Comparison of ENCODE assay signal across 19 cellular contexts in the genomic region with DNA sequence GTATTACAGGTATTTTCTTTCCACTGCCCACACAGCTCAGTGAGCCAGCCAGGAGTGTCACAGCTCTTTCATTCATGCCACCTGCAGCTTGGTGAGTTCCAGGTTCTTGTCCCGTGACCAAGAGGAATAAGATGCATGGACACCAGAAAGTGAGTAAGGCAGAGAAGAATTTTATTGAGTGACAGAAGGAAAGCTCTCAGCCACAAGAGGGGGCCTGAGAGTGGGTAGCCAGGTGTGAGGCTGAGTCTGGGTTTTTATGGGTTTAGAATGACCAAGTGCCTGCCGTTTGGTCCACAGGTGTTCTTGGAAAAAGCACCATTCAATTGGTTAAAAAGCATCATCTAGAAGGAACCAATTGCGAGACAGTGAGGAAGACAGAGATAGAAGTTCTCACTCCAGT.
DNase-seq lines count a peak whose midpoint lies in the region; ATAC-seq, FAIRE-seq and TF ChIP-seq lines count a peak whose summit lies in the region.
"Had no signal": no experiment of that assay in that cellular context is flagged by ENCODE, and none has a peak within 500 bp of the region (broad histone marks: within the 10 kb centered on the region; RNA-seq: fewer than 3 reads in every experiment).

No MANE protein-coding gene starts in this region.

- no peaks in the 10 kb centered on the region for H3K4me1 ChIP-seq in foreskin keratinocyte
- H3K4me1 ChIP-seq: SJCRH30 had no signal

- H3K9me3 ChIP-seq in WERI-Rb-1 (ENCODE audit: severe bottlenecking) = no peaks in the 10 kb centered on the region
- H3K9me3 ChIP-seq: SJCRH30 had no signal

- no peak for FAIRE-seq in H54 (lab: Jason Lieb, UNC)
- FAIRE-seq: GM19239 had no signal

- no peaks in the 10 kb centered on the region for H3K36me3 ChIP-seq in WERI-Rb-1
- H3K36me3 ChIP-seq: SJCRH30 had no signal

- peak; percentile 40 for ATAC-seq in HG02798 (IDR thresholded peaks at IDR 0.05; ENCODE audit: poor library complexity, unreplicated experiment)
- no peak for ATAC-seq in foreskin keratinocyte

- H3K4me3 ChIP-seq in GM12865 (ENCODE audit: low read depth, low read length) (no peak overlapping the region), WERI-Rb-1 (ENCODE audit: low read depth, low read length) (no peak overlapping the region)
- H3K4me3 ChIP-seq: GM23248, SJCRH30 had no signal

- TF ChIP-seq CTCF in GM12865 (IDR thresholded peaks at IDR 0.05; ENCODE audit: insufficient read depth, low read depth, low read length, missing control alignments) = peak; percentile 8
- peak; percentile 21; the same call in 1 of the 2 replicates for TF ChIP-seq CTCF in WERI-Rb-1 (IDR thresholded peaks at IDR 0.05; ENCODE audit: low read depth, low read length)
- peak; percentile 21 for TF ChIP-seq CTCF in foreskin keratinocyte (conservative IDR thresholded peaks at IDR 0.05)
- TF ChIP-seq CTCF in GM20000 (IDR thresholded peaks at IDR 0.05; ENCODE audit: extremely low read depth, missing control alignments) = no peak

- TF ChIP-seq POLR2A in H54 (IDR thresholded peaks at IDR 0.05; ENCODE audit: low read depth, low read length) = no peak

- H3K27ac ChIP-seq in WERI-Rb-1 = no peak overlapping the region
- H3K27ac ChIP-seq in foreskin keratinocyte = no peak overlapping the region
- H3K27ac ChIP-seq: GM23248, RWPE1, SJCRH30 had no signal

- no peaks in the 10 kb centered on the region for H3K27me3 ChIP-seq in WERI-Rb-1 (ENCODE audit: insufficient read depth, low read depth, severe bottlenecking)
- H3K27me3 ChIP-seq in foreskin keratinocyte = no peaks in the 10 kb centered on the region
- H3K27me3 ChIP-seq: SJCRH30 had no signal

- DNase-seq in GM12865 (ENCODE audit: low read depth) = no peak
- DNase-seq in WERI-Rb-1 = no peak
- DNase-seq in foreskin keratinocyte = no peak
- no peak for DNase-seq in H4 (ENCODE audit: low spot score)
- no peak for DNase-seq in H54 (ENCODE audit: insufficient read length, low spot score)
- DNase-seq in GM20000 (ENCODE audit: low spot score) = no peak
- no peak for DNase-seq in SK-N-DZ (ENCODE audit: low spot score)
- DNase-seq: CD4-positive, alpha-beta memory T cell; GF-D8; GM23248; Karpas-422; NCI-H1417; NCI-H1930; NCI-H510A; OCI-M1; SJCRH30 had no signal
